Comparison of ENCODE assay signal across 8 cellular contexts in genomic region chr2:27378809-27379290, GRCh38. TPM values are rescaled to one million over a fixed set of nuclear protein-coding genes. Genes with fewer than 3 reads are reported as not detected.
A peak's percentile ranks its signal among the peaks of the same experiment; 100 is the strongest.
DNase-seq lines count a peak whose midpoint lies in the region; ATAC-seq and TF ChIP-seq lines count a peak whose summit lies in the region.

No MANE protein-coding gene starts in this region.

- CTCF ChIA-PET in Calu3 (lab: Charles Lee) (interaction anchor here (0.5 kb wide), 1 partner anchor 32 kb away, joined by 3 read pairs; no protein-coding TSS in a partner anchor), OCI-LY7 (lab: Charles Lee; ENCODE audit: unreplicated experiment) (no interaction called here)

- no peak overlapping the region for H2AFZ ChIP-seq in OCI-LY7 (ENCODE audit: low read length)

- 92 to 94% methylated on average over 2 to 9 of the region's 9 CpGs for WGBS in endodermal cell (ENCODE audit: insufficient coverage in 1 of 2, insufficient read length in 1 of 2), 2 experiments

- H3K4me2 ChIP-seq in OCI-LY7 (ENCODE audit: low read length): peak overlapping the region; percentile 98

- H3K36me3 Mint-ChIP-seq in Calu3 (ENCODE audit: insufficient read depth, unreplicated experiment) (peaks cover 75% of the 10 kb centered on the region), endodermal cell (ENCODE audit: low read depth) (peaks cover 60% of the 10 kb centered on the region)

- intact Hi-C loops in Calu3 (cut with micrococcal nuclease; ENCODE audit: unreplicated experiment) (no loop called here), OCI-LY7 (cut with micrococcal nuclease; ENCODE audit: unreplicated experiment) (no loop called here), left lung (cut with DNase I) (no loop called here)

- H3K9ac ChIP-seq in endodermal cell (ENCODE audit: extremely low read depth, low read length, poor library complexity, severe bottlenecking): peak overlapping the region; percentile 77

- DNase-seq in Calu3: no peak
- no peak for DNase-seq in OCI-LY7 (ENCODE audit: low spot score)
- no peak for DNase-seq in endodermal cell
- no peak for DNase-seq in NOMO-1 (lab: John Stamatoyannopoulos, UW; ENCODE audit: unreplicated experiment in 2 of 2)
- no peak for DNase-seq in left lung
- DNase-seq in NCI-H524 treated with DMSO at 0.1 percent for 48 hours (lab: John Stamatoyannopoulos, UW): no peak

- H3K9me3 Mint-ChIP-seq in Calu3 (ENCODE audit: low read depth, unreplicated experiment) (no peaks in the 10 kb centered on the region), endodermal cell (no peaks in the 10 kb centered on the region)

- H3K9me2 ChIP-seq in OCI-LY7 (ENCODE audit: insufficient read depth, low read length): no peaks in the 10 kb centered on the region

- peaks cover 11% of the 10 kb centered on the region; the same call in 1 of the 2 replicates for H3K79me2 ChIP-seq in OCI-LY7 (ENCODE audit: insufficient read depth, low read depth, low read length)

- no peaks in the 10 kb centered on the region for H4K20me1 ChIP-seq in OCI-LY7 (ENCODE audit: insufficient read depth, low read length)

- H3K4me1 Mint-ChIP-seq in Calu3 (ENCODE audit: low read depth, unreplicated experiment): peaks cover 15% of the 10 kb centered on the region
- peaks cover 19% of the 10 kb centered on the region for H3K4me1 Mint-ChIP-seq in endodermal cell

- H3K36me3 ChIP-seq in OCI-LY7 (ENCODE audit: insufficient read depth, low read length) (peaks cover 93% of the 10 kb centered on the region), endodermal cell (ENCODE audit: control insufficient read depth, insufficient read depth, low read length) (peaks cover 80% of the 10 kb centered on the region), neutrophil (peaks cover 75% of the 10 kb centered on the region), left lung (peaks cover 0 to 78% of the 10 kb centered on the region in 2 donors)

- peak overlapping the region; percentile 93 for H3K27ac Mint-ChIP-seq in Calu3 (ENCODE audit: unreplicated experiment)
- peak overlapping the region; percentile 62 for H3K27ac Mint-ChIP-seq in endodermal cell

- peak overlapping the region; percentile 72 for H3K4me3 Mint-ChIP-seq in Calu3 (ENCODE audit: low read depth, unreplicated experiment)
- peak overlapping the region; percentile 92 for H3K4me3 Mint-ChIP-seq in endodermal cell

- H3K27me3 Mint-ChIP-seq in Calu3 (ENCODE audit: unreplicated experiment) (no peaks in the 10 kb centered on the region), endodermal cell (ENCODE audit: insufficient read depth) (no peaks in the 10 kb centered on the region)

- BruUV-seq in Calu3 (replicated peaks; lab: Mats Ljungman, UMichigan): no TSS peak
- no TSS peak for BruUV-seq in OCI-LY7 (replicated peaks; lab: Mats Ljungman, UMichigan)

- H3K27ac ChIP-seq in OCI-LY7 (ENCODE audit: low read depth, low read length, poor library complexity, severe bottlenecking): peak overlapping the region; percentile 72
- no peak overlapping the region for H3K27ac ChIP-seq in endodermal cell (ENCODE audit: low read depth, low read length)
- H3K27ac ChIP-seq in neutrophil: peak overlapping the region; percentile 96
- H3K27ac ChIP-seq in left lung: no peak overlapping the region

- TF ChIP-seq CTCF in Calu3 (IDR thresholded peaks at IDR 0.05; ENCODE audit: unreplicated experiment) (no peak), OCI-LY7 (conservative IDR thresholded peaks at IDR 0.05; ENCODE audit: low read length) (no peak), endodermal cell (conservative IDR thresholded peaks at IDR 0.05) (no peak), neutrophil (IDR thresholded peaks at IDR 0.05) (no peak), left lung (IDR thresholded peaks at IDR 0.05) (no peak)

- ATAC-seq in left lung: no peak
- ATAC-seq in HG02973 (IDR thresholded peaks at IDR 0.05; ENCODE audit: unreplicated experiment): no peak

- POLR2A ChIA-PET in OCI-LY7 (lab: Charles Lee): interaction anchor here (0.7 to 2.3 kb wide), 3 partner anchors 7 to 28 kb away, joined by 3 to 18 read pairs (median 3); partner anchors contain the start of gene SNX17

- no peaks in the 10 kb centered on the region for H3K9me3 ChIP-seq in OCI-LY7 (ENCODE audit: low read length)
- H3K9me3 ChIP-seq in endodermal cell (ENCODE audit: control insufficient read depth, low read length): no peaks in the 10 kb centered on the region
- H3K9me3 ChIP-seq in neutrophil: no peaks in the 10 kb centered on the region
- H3K9me3 ChIP-seq in left lung: no peaks in the 10 kb centered on the region

- H3K4me1 ChIP-seq in OCI-LY7 (ENCODE audit: insufficient read depth, low read length, poor library complexity, severe bottlenecking) (peaks cover 19% of the 10 kb centered on the region), endodermal cell (ENCODE audit: control insufficient read depth, insufficient read depth, low read length) (peaks cover 4% of the 10 kb centered on the region), neutrophil (ENCODE audit: control insufficient read depth in 1 of 2, insufficient read depth in 1 of 2, low read depth in 1 of 2, low read length in 1 of 2) (peaks cover 14 to 22% of the 10 kb centered on the region in 2 experiments), left lung (peaks cover 7 to 28% of the 10 kb centered on the region in 2 donors)

- H3K27me3 ChIP-seq in endodermal cell (ENCODE audit: control insufficient read depth, insufficient read depth, low read length, poor library complexity, severe bottlenecking): no peaks in the 10 kb centered on the region
- H3K27me3 ChIP-seq in neutrophil: no peaks in the 10 kb centered on the region
- H3K27me3 ChIP-seq in left lung: no peaks in the 10 kb centered on the region

- H3K4me3 ChIP-seq in OCI-LY7 (ENCODE audit: low read depth, low read length, poor library complexity, severe bottlenecking): peak overlapping the region; percentile 86
- H3K4me3 ChIP-seq in endodermal cell (ENCODE audit: low read length): peak overlapping the region; percentile 90
- H3K4me3 ChIP-seq in neutrophil (ENCODE audit: low read depth in 1 of 2, low read length in 1 of 2): no peak overlapping the region
- peak overlapping the region in 1 of 2 donors; percentile 74 for H3K4me3 ChIP-seq in left lung

RNA-seq across cellular contexts. Expression of gene ZNF513, which starts 1.7 kb away (rescaled TPM):
- total RNA-seq in Calu3 (2022): 10.6 and 13.1 TPM in 2 replicates
- 9.0 and 10.0 TPM in 2 replicates for total RNA-seq in OCI-LY7 (2014; rRNA removed; shearing (Covaris generic))
- 9.7 and 10.9 TPM in 2 replicates for total RNA-seq in OCI-LY7 (2022)
- total RNA-seq in endodermal cell: 10 to 100 TPM; 30.7 to 32.5 TPM
- 21.3 TPM for polyA plus RNA-seq in endodermal cell (2013, experiment 1 of 2)
- 20.5 TPM for polyA plus RNA-seq in endodermal cell (2013, experiment 2 of 2)
- total RNA-seq in left lung: 10 to 100 TPM; 16.4 to 17.2 TPM

RNA-seq across cellular contexts. Expression of gene SNX17, which starts 8.4 kb away (rescaled TPM):
- total RNA-seq in Calu3 (2022): 85.3 and 96.9 TPM in 2 replicates
- total RNA-seq in OCI-LY7 (2014; rRNA removed; shearing (Covaris generic)): 63.1 and 66.0 TPM in 2 replicates
- 86.8 and 97.4 TPM in 2 replicates for total RNA-seq in OCI-LY7 (2022)
- total RNA-seq in endodermal cell: 10 to 100 TPM; 81.2 to 92.6 TPM
- polyA plus RNA-seq in endodermal cell (2013, experiment 1 of 2): 70.9 TPM
- 68.6 TPM for polyA plus RNA-seq in endodermal cell (2013, experiment 2 of 2)
- 100 to 1,000 TPM in 1 of 2 donors, 10 to 100 TPM in 1; 91.0 to 121 TPM for total RNA-seq in left lung

RNA-seq across cellular contexts. Expression of gene EIF2B4, which starts 8.7 kb away (rescaled TPM):
- total RNA-seq in Calu3 (2022) (42.0 and 43.7 TPM in 2 replicates), OCI-LY7 (2022) (32.9 and 33.1 TPM in 2 replicates), endodermal cell (10 to 100 TPM; 56.7 to 58.6 TPM), left lung (10 to 100 TPM; 30.7 to 36.9 TPM)
- 23.9 and 27.0 TPM in 2 replicates for total RNA-seq in OCI-LY7 (2014; rRNA removed; shearing (Covaris generic))
- 51.3 TPM for polyA plus RNA-seq in endodermal cell (2013, experiment 1 of 2)
- 45.8 TPM for polyA plus RNA-seq in endodermal cell (2013, experiment 2 of 2)

RNA-seq across cellular contexts. Expression of gene GTF3C2, which starts 22.3 kb away (rescaled TPM):
- total RNA-seq in Calu3 (2022) (83.8 and 85.4 TPM in 2 replicates), OCI-LY7 (2022) (70.3 and 77.7 TPM in 2 replicates), endodermal cell (100 to 1,000 TPM; 105 to 120 TPM), left lung (10 to 100 TPM; 45.2 to 54.5 TPM)
- total RNA-seq in OCI-LY7 (2014; rRNA removed; shearing (Covaris generic)): 54.2 and 56.9 TPM in 2 replicates
- 95.0 TPM for polyA plus RNA-seq in endodermal cell (2013, experiment 1 of 2)
- 86.0 TPM for polyA plus RNA-seq in endodermal cell (2013, experiment 2 of 2)

RNA-seq across cellular contexts. Expression of gene PPM1G, which starts 30.5 kb away (rescaled TPM):
- 118 and 121 TPM in 2 replicates for total RNA-seq in Calu3 (2022)
- 101 and 113 TPM in 2 replicates for total RNA-seq in OCI-LY7 (2014; rRNA removed; shearing (Covaris generic))
- 138 and 147 TPM in 2 replicates for total RNA-seq in OCI-LY7 (2022)
- 100 to 1,000 TPM; 124 to 125 TPM for total RNA-seq in endodermal cell
- 107 TPM for polyA plus RNA-seq in endodermal cell (2013, experiment 1 of 2)
- 102 TPM for polyA plus RNA-seq in endodermal cell (2013, experiment 2 of 2)
- total RNA-seq in left lung: 10 to 100 TPM; 55.5 to 66.5 TPM

Comparison
In these comparisons a context has a peak if more than half of its experiments do, and no peak if none do; other contexts are left out.
1. H3K27ac ChIP-seq: peak in OCI-LY7 (single experiment) and neutrophil (single experiment); none in endodermal cell (single experiment) and left lung (0 of 2).
2. H3K4me3 ChIP-seq: peak in OCI-LY7 (single experiment) and endodermal cell (single experiment); none in neutrophil (0 of 2).